11 cellular contexts compared by ENCODE assay signal in the genomic region with DNA sequence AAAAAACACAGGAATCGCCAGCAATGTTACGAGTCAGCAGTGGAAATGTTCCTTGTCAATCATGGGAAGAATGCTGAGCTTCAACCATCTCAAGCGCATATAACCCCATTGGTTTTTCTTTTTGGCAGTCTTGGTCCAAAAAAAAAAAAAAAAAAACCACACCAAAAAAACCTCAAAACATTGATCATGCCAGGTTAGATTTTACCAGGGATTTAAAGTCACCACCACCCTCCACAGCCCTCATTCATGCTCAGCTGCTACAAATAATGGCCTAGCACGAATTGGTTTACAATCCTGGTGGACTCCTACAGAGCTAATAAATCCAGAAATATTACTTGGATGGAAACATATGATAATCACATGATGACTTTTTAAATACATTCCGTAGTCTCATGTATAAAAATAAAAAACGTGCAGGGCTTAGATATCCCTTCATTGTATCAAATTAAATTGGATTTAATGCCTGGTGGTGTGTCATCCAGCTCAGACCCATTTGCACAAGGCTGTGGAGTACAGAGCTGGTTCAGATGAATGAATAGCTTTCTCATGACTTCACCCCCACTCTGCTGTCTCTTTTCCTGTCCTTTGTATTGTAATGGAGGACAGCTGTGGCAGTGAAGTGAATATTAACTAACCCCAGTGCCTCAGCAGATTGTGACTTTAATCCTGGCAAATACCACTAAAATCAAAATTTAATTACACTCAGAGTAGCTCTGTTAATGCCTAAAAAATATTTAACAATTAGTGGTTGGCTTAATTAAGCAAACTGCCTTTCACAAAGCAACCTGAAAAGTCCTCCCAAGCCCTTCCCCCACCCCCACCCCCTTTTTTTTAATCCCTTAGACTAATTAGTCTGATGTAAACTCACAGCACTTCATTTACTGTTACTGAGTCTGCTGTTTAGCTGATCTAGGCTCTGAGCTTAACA.
DNase-seq lines count a peak whose midpoint lies in the region; ATAC-seq and TF ChIP-seq lines count a peak whose summit lies in the region.
"Had no signal": no experiment of that assay in that cellular context is flagged by ENCODE, and none has a peak within 500 bp of the region (broad histone marks: within the 10 kb centered on the region; RNA-seq: fewer than 3 reads in every experiment).

No MANE protein-coding gene starts in this region.

- H3K27me3 Mint-ChIP-seq in activated naive CD4-positive, alpha-beta T cell treated with anti-CD3 and anti-CD28 coated beads, Interleukin-2, amount 10 ng/mL, durations not matched to agents 7 days and 5 days, result no peaks in the 10 kb centered on the region
- no peaks in the 10 kb centered on the region for H3K27me3 Mint-ChIP-seq in activated T-cell treated with anti-CD3 and anti-CD28 coated beads, Interleukin-2, amount 50 U/mL, for 24 hours
- H3K27me3 Mint-ChIP-seq: T-cell had no signal

- no peaks in the 10 kb centered on the region for H3K36me3 ChIP-seq in BJ (ENCODE audit: control insufficient read depth, insufficient read depth, low read length)

- H3K4me3 ChIP-seq in BJ (ENCODE audit: low read depth, low read length), result no peak overlapping the region

- no peaks in the 10 kb centered on the region for H3K4me1 Mint-ChIP-seq in activated naive CD4-positive, alpha-beta T cell treated with anti-CD3 and anti-CD28 coated beads, Interleukin-2, amount 10 ng/mL, durations not matched to agents 7 days and 5 days
- no peaks in the 10 kb centered on the region for H3K4me1 Mint-ChIP-seq in activated T-cell treated with anti-CD3 and anti-CD28 coated beads, Interleukin-2, amount 50 U/mL, for 24 hours (ENCODE audit: low read depth)
- H3K4me1 Mint-ChIP-seq: T-cell had no signal

- no peaks in the 10 kb centered on the region for H3K9me3 Mint-ChIP-seq in activated naive CD4-positive, alpha-beta T cell treated with anti-CD3 and anti-CD28 coated beads, Interleukin-2, amount 10 ng/mL, durations not matched to agents 7 days and 5 days
- H3K9me3 Mint-ChIP-seq in activated T-cell treated with anti-CD3 and anti-CD28 coated beads, Interleukin-2, amount 50 U/mL, for 24 hours, result peaks cover 4% of the 10 kb centered on the region

- H3K4me3 Mint-ChIP-seq in activated naive CD4-positive, alpha-beta T cell treated with anti-CD3 and anti-CD28 coated beads, Interleukin-2, amount 10 ng/mL, durations not matched to agents 7 days and 5 days, result no peak overlapping the region
- no peak overlapping the region for H3K4me3 Mint-ChIP-seq in activated T-cell treated with anti-CD3 and anti-CD28 coated beads, Interleukin-2, amount 50 U/mL, for 24 hours
- H3K4me3 Mint-ChIP-seq: T-cell had no signal

- no peak for TF ChIP-seq CTCF in BJ (IDR thresholded peaks at IDR 0.05; ENCODE audit: insufficient read depth, low read depth, low read length)

- H3K27me3 ChIP-seq in BJ (ENCODE audit: control insufficient read depth, insufficient read depth, low read length), result no peaks in the 10 kb centered on the region

- CTCF ChIA-PET in BJ (lab: Yijun Ruan, JAX), result interaction anchor here (1.1 kb wide), 1 partner anchor 26 kb away, joined by 3 read pairs; no protein-coding TSS in a partner anchor
- CTCF ChIA-PET in activated naive CD4-positive, alpha-beta T cell treated with anti-CD3 and anti-CD28 coated beads, Interleukin-2, amount 10 ng/mL, durations not matched to agents 7 days and 5 days (lab: Charles Lee), result no interaction called here

- no peaks in the 10 kb centered on the region for H3K36me3 Mint-ChIP-seq in activated naive CD4-positive, alpha-beta T cell treated with anti-CD3 and anti-CD28 coated beads, Interleukin-2, amount 10 ng/mL, durations not matched to agents 7 days and 5 days
- H3K36me3 Mint-ChIP-seq in activated T-cell treated with anti-CD3 and anti-CD28 coated beads, Interleukin-2, amount 50 U/mL, for 24 hours (ENCODE audit: low read depth), result no peaks in the 10 kb centered on the region
- H3K36me3 Mint-ChIP-seq: T-cell had no signal

- DNase-seq in BJ (ENCODE audit: low read depth) (peak; percentile 35), LHCN-M2 (ENCODE audit: low read depth) (peak; percentile 81), amniotic epithelial cell (ENCODE audit: low read depth) (peak; percentile 28), islet precursor cell (peak; percentile 70)
- DNase-seq in activated CD4-positive, alpha-beta T cell treated with anti-CD3 and anti-CD28 coated beads for 48 hours, result no peak
- DNase-seq in activated naive CD4-positive, alpha-beta T cell treated with anti-CD3 and anti-CD28 coated beads, Interleukin-2, amount 10 ng/mL, durations not matched to agents 7 days and 5 days, result no peak
- DNase-seq in activated T-cell treated with anti-CD3 and anti-CD28 coated beads, Interleukin-2, amount 50 U/mL, for 24 hours, result no peak
- DNase-seq: central memory CD4-positive, alpha-beta T cell; T-cell; trophoblast cell had no signal

- POLR2A ChIA-PET in BJ (lab: Charles Lee), result interaction anchor here (0.6 kb wide), 1 partner anchor 219 kb away, joined by 3 read pairs; no protein-coding TSS in a partner anchor

- ATAC-seq in GM21576 (IDR thresholded peaks at IDR 0.05; ENCODE audit: unreplicated experiment), result no peak
- ATAC-seq: T-cell had no signal

- no peak overlapping the region for H3K27ac Mint-ChIP-seq in activated naive CD4-positive, alpha-beta T cell treated with anti-CD3 and anti-CD28 coated beads, Interleukin-2, amount 10 ng/mL, durations not matched to agents 7 days and 5 days
- no peak overlapping the region for H3K27ac Mint-ChIP-seq in activated T-cell treated with anti-CD3 and anti-CD28 coated beads, Interleukin-2, amount 50 U/mL, for 24 hours
- H3K27ac Mint-ChIP-seq: T-cell had no signal

Comparison
In these comparisons a context has a peak if more than half of its experiments do, and no peak if none do; other contexts are left out.
1. DNase-seq: peak in BJ (single experiment), LHCN-M2 (single experiment), amniotic epithelial cell (single experiment) and islet precursor cell (single experiment); none in activated CD4-positive, alpha-beta T cell treated with anti-CD3 and anti-CD28 coated beads for 48 hours (single experiment), activated naive CD4-positive, alpha-beta T cell treated with anti-CD3 and anti-CD28 coated beads, Interleukin-2, amount 10 ng/mL, durations not matched to agents 7 days and 5 days (single experiment) and activated T-cell treated with anti-CD3 and anti-CD28 coated beads, Interleukin-2, amount 50 U/mL, for 24 hours (single experiment).